In the genomic region with DNA sequence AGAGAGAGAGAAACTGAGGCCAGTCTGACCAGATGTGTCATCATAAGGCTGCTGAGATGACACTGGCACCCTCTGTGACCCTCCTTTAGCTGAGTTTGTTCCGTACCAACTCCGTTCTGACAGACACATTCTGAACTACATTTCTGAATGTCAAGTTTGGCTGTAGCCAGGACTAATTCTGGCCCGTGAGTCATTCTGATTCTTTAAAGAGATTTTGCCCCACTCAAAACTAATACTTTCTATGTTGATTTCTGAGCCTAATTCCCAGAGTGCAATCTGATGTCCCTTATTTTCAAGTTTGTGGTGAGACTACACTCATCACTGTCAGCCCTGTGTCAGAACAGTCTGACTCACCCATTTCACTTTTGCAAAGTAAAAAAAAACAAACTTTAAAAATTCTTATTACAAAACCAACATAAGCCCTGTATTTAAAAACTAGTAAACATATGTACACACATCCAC, we compare ENCODE assay signal across 8 cellular contexts.
DNase-seq lines count a peak whose midpoint lies in the region; ATAC-seq and FAIRE-seq lines count a peak whose summit lies in the region.

No MANE protein-coding gene starts in this region.

- peak; percentile 87 for ATAC-seq in GM21619 (IDR thresholded peaks at IDR 0.05; ENCODE audit: unreplicated experiment)

- peak; percentile 78 for FAIRE-seq in HTR-8/SVneo (lab: Jason Lieb, UNC)

- peak; percentile 75 for DNase-seq in Daoy (ENCODE audit: low read depth)
- DNase-seq in HTR-8/SVneo (ENCODE audit: insufficient read length, low spot score), result peak; percentile 41
- peak; percentile 88 for DNase-seq in fibroblast of peridontal ligament (ENCODE audit: extremely low read depth)
- no peak for DNase-seq in effector CD4-positive, alpha-beta T cell
- DNase-seq in Ammon's horn (ENCODE audit: low spot score), result no peak
- DNase-seq in 8988T, result no peak
- DNase-seq in NCI-H748 treated with DMSO at 0.1 percent for 48 hours (lab: John Stamatoyannopoulos, UW), result no peak

Comparison
In these comparisons a context has a peak if more than half of its experiments do, and no peak if none do; other contexts are left out.
1. DNase-seq: peak in Daoy (single experiment), HTR-8/SVneo (single experiment) and fibroblast of peridontal ligament (single experiment); none in effector CD4-positive, alpha-beta T cell (single experiment), Ammon's horn (single experiment), 8988T (single experiment) and NCI-H748 treated with DMSO at 0.1 percent for 48 hours (single experiment).